In the genomic region with DNA sequence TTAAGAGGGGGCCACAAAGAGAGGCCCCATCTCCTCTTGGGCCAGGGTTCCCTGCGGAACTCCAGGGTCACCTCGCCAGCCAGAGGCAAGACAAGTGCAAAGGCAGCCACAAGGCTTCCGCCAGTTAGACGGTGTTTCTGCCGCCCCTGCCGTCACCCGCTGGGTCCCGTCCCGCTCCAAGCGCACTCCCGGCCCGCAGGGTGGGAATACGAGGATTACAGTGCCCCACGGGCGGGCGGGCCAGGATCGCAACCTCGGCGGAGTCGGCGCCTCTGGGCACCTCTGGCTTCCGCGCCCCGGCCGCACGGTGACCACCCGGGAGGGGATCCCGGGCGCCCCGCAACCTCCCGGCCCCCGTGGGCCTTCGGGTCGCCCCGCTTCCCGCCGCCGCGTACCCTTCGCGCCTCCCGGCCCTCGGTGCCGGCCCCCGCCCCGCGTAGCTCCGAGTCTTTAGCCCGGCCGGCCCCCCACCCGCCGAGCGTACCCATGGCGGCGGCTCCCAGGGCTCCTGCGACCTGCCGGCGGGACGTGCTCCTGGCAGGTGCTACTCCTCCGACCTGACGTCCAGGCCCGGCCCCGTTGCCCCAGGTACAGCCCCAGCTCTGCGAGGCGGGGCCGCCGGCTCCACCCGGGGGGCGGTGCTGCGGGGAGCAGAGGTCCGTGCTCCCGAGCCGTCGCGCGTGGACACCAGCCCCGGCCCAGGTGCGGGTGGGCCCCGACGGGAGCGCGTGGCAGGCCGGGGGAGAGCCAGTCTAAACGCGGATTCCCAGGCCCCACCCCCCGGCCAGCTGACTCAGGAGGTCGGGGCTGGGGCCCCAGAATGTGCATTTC, we compare ENCODE assay signal across 9 cellular contexts. TPM values are rescaled to one million over a fixed set of nuclear protein-coding genes. Genes with fewer than 3 reads are reported as not detected.
DNase-seq lines count a peak whose midpoint lies in the region; ATAC-seq and TF ChIP-seq lines count a peak whose summit lies in the region.
"Had no signal": no experiment of that assay in that cellular context is flagged by ENCODE, and none has a peak within 500 bp of the region (broad histone marks: within the 10 kb centered on the region; RNA-seq: fewer than 3 reads in every experiment).

A gene with protein sequence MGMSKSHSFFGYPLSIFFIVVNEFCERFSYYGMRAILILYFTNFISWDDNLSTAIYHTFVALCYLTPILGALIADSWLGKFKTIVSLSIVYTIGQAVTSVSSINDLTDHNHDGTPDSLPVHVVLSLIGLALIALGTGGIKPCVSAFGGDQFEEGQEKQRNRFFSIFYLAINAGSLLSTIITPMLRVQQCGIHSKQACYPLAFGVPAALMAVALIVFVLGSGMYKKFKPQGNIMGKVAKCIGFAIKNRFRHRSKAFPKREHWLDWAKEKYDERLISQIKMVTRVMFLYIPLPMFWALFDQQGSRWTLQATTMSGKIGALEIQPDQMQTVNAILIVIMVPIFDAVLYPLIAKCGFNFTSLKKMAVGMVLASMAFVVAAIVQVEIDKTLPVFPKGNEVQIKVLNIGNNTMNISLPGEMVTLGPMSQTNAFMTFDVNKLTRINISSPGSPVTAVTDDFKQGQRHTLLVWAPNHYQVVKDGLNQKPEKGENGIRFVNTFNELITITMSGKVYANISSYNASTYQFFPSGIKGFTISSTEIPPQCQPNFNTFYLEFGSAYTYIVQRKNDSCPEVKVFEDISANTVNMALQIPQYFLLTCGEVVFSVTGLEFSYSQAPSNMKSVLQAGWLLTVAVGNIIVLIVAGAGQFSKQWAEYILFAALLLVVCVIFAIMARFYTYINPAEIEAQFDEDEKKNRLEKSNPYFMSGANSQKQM (minus strand): TSS at position 562 of the 831 bp plus-strand sequence. CDS start 74 bp downstream, at position 488.

- H3K9me3 ChIP-seq in HUES64 (ENCODE audit: insufficient read depth, low read depth, low read length): peaks cover 4% of the 10 kb centered on the region; the same call in 1 of the 2 replicates

- TF ChIP-seq CTCF in astrocyte of the spinal cord (IDR thresholded peaks at IDR 0.05; ENCODE audit: low read depth, low read length): no peak

- no peaks in the 10 kb centered on the region for H3K36me3 Mint-ChIP-seq in stimulated activated effector memory CD8-positive, alpha-beta T cell treated with anti-CD3 and anti-CD28 coated beads, Interleukin-12 subunit alpha, Interleukin-12 subunit beta, amount 100 ng/mL, for 72 hours
- peaks cover 0 to 6% (median 3%) of the 10 kb centered on the region in 3 donors for H3K36me3 Mint-ChIP-seq in immature natural killer cell
- H3K36me3 Mint-ChIP-seq in T-helper 2 cell treated with Interferon-gamma antibody and Interleukin-4, amounts not matched to agents 5 μg/mL and 100 μg/mL, for 36 hours (ENCODE audit: low read depth): peaks cover 4% of the 10 kb centered on the region

- peaks cover 28% of the 10 kb centered on the region for H3K27me3 ChIP-seq in HUES64 (ENCODE audit: insufficient read depth, low read length)

- no peaks in the 10 kb centered on the region for H3K36me3 ChIP-seq in HUES64 (ENCODE audit: insufficient read depth, low read length)

- H3K27me3 Mint-ChIP-seq in immature natural killer cell (ENCODE audit: low read depth in 3 of 3): peaks cover 14 to 42% (median 15%) of the 10 kb centered on the region in 3 donors
- peaks cover 55% of the 10 kb centered on the region for H3K27me3 Mint-ChIP-seq in T-helper 2 cell treated with Interferon-gamma antibody and Interleukin-4, amounts not matched to agents 5 μg/mL and 100 μg/mL, for 36 hours (ENCODE audit: low read depth)

- no peaks in the 10 kb centered on the region for H3K4me1 ChIP-seq in HUES64 (ENCODE audit: insufficient read depth, low read length)

- H3K4me1 Mint-ChIP-seq in stimulated activated effector memory CD8-positive, alpha-beta T cell treated with anti-CD3 and anti-CD28 coated beads, Interleukin-12 subunit alpha, Interleukin-12 subunit beta, amount 100 ng/mL, for 72 hours: no peaks in the 10 kb centered on the region
- peaks cover 0 to 2% of the 10 kb centered on the region in 2 donors for H3K4me1 Mint-ChIP-seq in immature natural killer cell
- H3K4me1 Mint-ChIP-seq in T-helper 2 cell treated with Interferon-gamma antibody and Interleukin-4, amounts not matched to agents 5 μg/mL and 100 μg/mL, for 36 hours (ENCODE audit: low read depth): no peaks in the 10 kb centered on the region

- H3K4me3 ChIP-seq in HUES64 (ENCODE audit: low read length) (peak within 1 kb of the TSS; percentile 55), astrocyte of the spinal cord (ENCODE audit: low read depth, low read length) (peak within 1 kb of the TSS; percentile 10)
- H3K4me3 ChIP-seq: K562 had no signal

- no peaks in the 10 kb centered on the region for H3K9me3 Mint-ChIP-seq in stimulated activated effector memory CD8-positive, alpha-beta T cell treated with anti-CD3 and anti-CD28 coated beads, Interleukin-12 subunit alpha, Interleukin-12 subunit beta, amount 100 ng/mL, for 72 hours
- peaks cover 0 to 22% (median 6%) of the 10 kb centered on the region in 6 donors for H3K9me3 Mint-ChIP-seq in immature natural killer cell
- peaks cover 13% of the 10 kb centered on the region for H3K9me3 Mint-ChIP-seq in T-helper 2 cell treated with Interferon-gamma antibody and Interleukin-4, amounts not matched to agents 5 μg/mL and 100 μg/mL, for 36 hours
- H3K9me3 Mint-ChIP-seq: effector memory CD8-positive, alpha-beta T cell had no signal

- no peak for DNase-seq in astrocyte of the spinal cord (ENCODE audit: low read depth, low spot score)
- peak in 1 of 2 donors; percentile 27 for DNase-seq in left colon
- no peak for DNase-seq in stimulated activated effector memory CD8-positive, alpha-beta T cell treated with anti-CD3 and anti-CD28 coated beads, Interleukin-12 subunit alpha, Interleukin-12 subunit beta, amount 100 ng/mL, for 72 hours (ENCODE audit: low spot score in 2 of 2)
- DNase-seq in immature natural killer cell: no peak
- no peak for DNase-seq in T-helper 2 cell treated with Interferon-gamma antibody and Interleukin-4, amounts not matched to agents 5 μg/mL and 100 μg/mL, for 36 hours (ENCODE audit: low spot score)
- DNase-seq: effector memory CD8-positive, alpha-beta T cell had no signal

- no peak within 1 kb of the TSS for H3K27ac ChIP-seq in HUES64 (ENCODE audit: low read depth, low read length)

- no peak within 1 kb of the TSS for H3K4me3 Mint-ChIP-seq in stimulated activated effector memory CD8-positive, alpha-beta T cell treated with anti-CD3 and anti-CD28 coated beads, Interleukin-12 subunit alpha, Interleukin-12 subunit beta, amount 100 ng/mL, for 72 hours
- no peak within 1 kb of the TSS for H3K4me3 Mint-ChIP-seq in immature natural killer cell
- H3K4me3 Mint-ChIP-seq in T-helper 2 cell treated with Interferon-gamma antibody and Interleukin-4, amounts not matched to agents 5 μg/mL and 100 μg/mL, for 36 hours: no peak within 1 kb of the TSS

- no peak within 1 kb of the TSS for H3K27ac Mint-ChIP-seq in stimulated activated effector memory CD8-positive, alpha-beta T cell treated with anti-CD3 and anti-CD28 coated beads, Interleukin-12 subunit alpha, Interleukin-12 subunit beta, amount 100 ng/mL, for 72 hours
- H3K27ac Mint-ChIP-seq in immature natural killer cell: no peak within 1 kb of the TSS
- no peak within 1 kb of the TSS for H3K27ac Mint-ChIP-seq in T-helper 2 cell treated with Interferon-gamma antibody and Interleukin-4, amounts not matched to agents 5 μg/mL and 100 μg/mL, for 36 hours

- intact Hi-C loops in left colon (cut with DNase I, micrococcal nuclease): no loop called here

- no peak within 1 kb of the TSS for H3K9ac ChIP-seq in HUES64 (ENCODE audit: low read depth, low read length)

- ATAC-seq in left colon: peak; percentile 86
- ATAC-seq in stimulated activated effector memory CD8-positive, alpha-beta T cell treated with anti-CD3 and anti-CD28 coated beads, Interleukin-12 subunit alpha, Interleukin-12 subunit beta, amount 100 ng/mL, for 72 hours: peak; percentile 9
- ATAC-seq in HG02763 (IDR thresholded peaks at IDR 0.05; ENCODE audit: unreplicated experiment): no peak
- ATAC-seq: effector memory CD8-positive, alpha-beta T cell; K562 had no signal

- 4% methylated on average over 87 of the region's 87 CpGs for WGBS in HUES64

- in situ Hi-C loops in astrocyte of the spinal cord (cut with HindIII; ENCODE audit: low sequenced_read_pairs): no loop called here

RNA-seq across cellular contexts. Expression of the gene that starts here (rescaled TPM):
- polyA plus RNA-seq in HUES64 (2013, experiment 1 of 2): 0.50 TPM
- 1.0 TPM for polyA plus RNA-seq in HUES64 (2013, experiment 2 of 2)
- 10 to 100 TPM; 16.8 to 35.7 TPM for total RNA-seq in left colon
- polyA plus RNA-seq in immature natural killer cell: not detected
- total RNA-seq: K562 had no signal
- polyA plus RNA-seq: K562 had no signal
